ENCODE assay signal across 8 cellular contexts in genomic region chr10:94545277-94546057, GRCh38.
DNase-seq lines count a peak whose midpoint lies in the region; ATAC-seq and TF ChIP-seq lines count a peak whose summit lies in the region.

TSS of gene HELLS (plus strand) at chr10:94545788. CDS start at chr10:94545922, 134 bp downstream.

- peak within 1 kb of the TSS; percentile 93 for H3K4me3 ChIP-seq in WI38 (ENCODE audit: low read depth, low read length)
- peak within 1 kb of the TSS; percentile 89 to 94 for H3K4me3 ChIP-seq in cardiac fibroblast (replicated peaks in 1 of 2; ENCODE audit: low read depth in 2 of 2, low read length in 2 of 2)

- DNase-seq in AG08396 (ENCODE audit: low spot score) (peak; percentile 93), NCI-H2171 treated with DMSO at 0.1 percent for 48 hours (lab: John Stamatoyannopoulos, UW) (peak; percentile 81), cardiac fibroblast (ENCODE audit: low read depth in 2 of 2) (peak; percentile 87 to 89), inferior parietal cortex (ENCODE audit: extremely low spot score) (peak; percentile 78)
- peak; percentile 60 to 68 for DNase-seq in stimulated activated CD4-positive, alpha-beta T cell treated with anti-CD3 and anti-CD28 coated beads, Interleukin-12 subunit alpha, Interleukin-12 subunit beta, amount 100 ng/mL, for 24 hours (ENCODE audit: low read depth in 2 of 2)

- peak; percentile 83 for ATAC-seq in GM18907 (IDR thresholded peaks at IDR 0.05; ENCODE audit: unreplicated experiment)
- ATAC-seq in HG03135 (IDR thresholded peaks at IDR 0.05; ENCODE audit: unreplicated experiment), result peak; percentile 76

- TF ChIP-seq CTCF in WI38 (IDR thresholded peaks at IDR 0.05; ENCODE audit: low read depth, low read length) (no peak), cardiac fibroblast (IDR thresholded peaks at IDR 0.05; ENCODE audit: low read depth, low read length) (no peak)

Comparison
In these comparisons a context has a peak if more than half of its experiments do, and no peak if none do; other contexts are left out.
1. Peak in every context shown above with its lines: DNase-seq, ATAC-seq and H3K4me3 ChIP-seq.